15 cellular contexts compared by ENCODE assay signal in genomic region chr10:11208243-11208642, GRCh38.
DNase-seq lines count a peak whose midpoint lies in the region; ATAC-seq and TF ChIP-seq lines count a peak whose summit lies in the region.
"Had no signal": no experiment of that assay in that cellular context is flagged by ENCODE, and none has a peak within 500 bp of the region (broad histone marks: within the 10 kb centered on the region; RNA-seq: fewer than 3 reads in every experiment).

No MANE protein-coding gene starts in this region.

- ATAC-seq in T-cell (replicated peaks in 1 of 4) = no peak
- no peak for ATAC-seq in central memory CD8-positive, alpha-beta T cell (replicated peaks; ENCODE audit: extremely low read depth, poor library complexity, severe bottlenecking)
- no peak for ATAC-seq in stimulated activated naive CD8-positive, alpha-beta T cell treated with anti-CD3 and anti-CD28 coated beads, Interleukin-15, amount 100 ng/mL, for 72 hours

- POLR2A ChIA-PET in T-cell (lab: Charles Lee) = interaction anchor here in 1 of 2 donors (1.1 kb wide), 1 partner anchor 29 kb away, joined by 3 read pairs; no protein-coding TSS in a partner anchor

- no peaks in the 10 kb centered on the region for H3K9me3 Mint-ChIP-seq in activated naive CD4-positive, alpha-beta T cell treated with anti-CD3 and anti-CD28 coated beads, Interleukin-2, amount 50 U/mL, for 24 hours
- no peaks in the 10 kb centered on the region for H3K9me3 Mint-ChIP-seq in T-cell
- no peaks in the 10 kb centered on the region for H3K9me3 Mint-ChIP-seq in central memory CD8-positive, alpha-beta T cell
- H3K9me3 Mint-ChIP-seq in stimulated activated naive CD8-positive, alpha-beta T cell treated with anti-CD3 and anti-CD28 coated beads, Interleukin-15, amount 100 ng/mL, for 72 hours = no peaks in the 10 kb centered on the region
- H3K9me3 Mint-ChIP-seq in osteocyte (ENCODE audit: unreplicated experiment) = no peaks in the 10 kb centered on the region

- H3K4me1 Mint-ChIP-seq in activated naive CD4-positive, alpha-beta T cell treated with anti-CD3 and anti-CD28 coated beads, Interleukin-2, amount 50 U/mL, for 24 hours = peaks cover 99% of the 10 kb centered on the region
- peaks cover 100% of the 10 kb centered on the region in 3 donors for H3K4me1 Mint-ChIP-seq in T-cell
- H3K4me1 Mint-ChIP-seq in central memory CD8-positive, alpha-beta T cell = peaks cover 97% of the 10 kb centered on the region
- peaks cover 99% of the 10 kb centered on the region for H3K4me1 Mint-ChIP-seq in stimulated activated naive CD8-positive, alpha-beta T cell treated with anti-CD3 and anti-CD28 coated beads, Interleukin-15, amount 100 ng/mL, for 72 hours
- H3K4me1 Mint-ChIP-seq in osteocyte (ENCODE audit: unreplicated experiment) = peaks cover 23% of the 10 kb centered on the region

- DNase-seq in activated naive CD4-positive, alpha-beta T cell (lab: John Stamatoyannopoulos, UW) = no peak
- DNase-seq in T-cell = no peak
- no peak for DNase-seq in central memory CD8-positive, alpha-beta T cell (ENCODE audit: low spot score in 2 of 2)
- no peak for DNase-seq in stimulated activated naive CD8-positive, alpha-beta T cell treated with anti-CD3 and anti-CD28 coated beads, Interleukin-15, amount 100 ng/mL, for 72 hours
- no peak for DNase-seq in hippocampal formation (lab: John Stamatoyannopoulos, UW)
- DNase-seq in osteocyte (ENCODE audit: extremely low spot score, unreplicated experiment) = no peak
- DNase-seq in DMS153 (lab: John Stamatoyannopoulos, UW) = no peak
- DNase-seq: activated CD4-positive, alpha-beta T cell treated with anti-CD3 and anti-CD28 coated beads, Interleukin-2, amount 50 U/mL, for 4 hours; DMS53; GM23248; left ventricle myocardium inferior; NCI-H187; NCI-H446 treated with DMSO at 0.1 percent for 48 hours; SHP77 had no signal

- peak overlapping the region; percentile 98 for H3K27ac Mint-ChIP-seq in activated naive CD4-positive, alpha-beta T cell treated with anti-CD3 and anti-CD28 coated beads, Interleukin-2, amount 50 U/mL, for 24 hours
- H3K27ac Mint-ChIP-seq in T-cell = peak overlapping the region; percentile 77 to 82
- peak overlapping the region; percentile 90 for H3K27ac Mint-ChIP-seq in central memory CD8-positive, alpha-beta T cell (ENCODE audit: low read depth)
- H3K27ac Mint-ChIP-seq in stimulated activated naive CD8-positive, alpha-beta T cell treated with anti-CD3 and anti-CD28 coated beads, Interleukin-15, amount 100 ng/mL, for 72 hours = peak overlapping the region; percentile 35 to 95
- no peak overlapping the region for H3K27ac Mint-ChIP-seq in osteocyte (ENCODE audit: unreplicated experiment)

- no peaks in the 10 kb centered on the region for H3K27me3 Mint-ChIP-seq in activated naive CD4-positive, alpha-beta T cell treated with anti-CD3 and anti-CD28 coated beads, Interleukin-2, amount 50 U/mL, for 24 hours
- H3K27me3 Mint-ChIP-seq in T-cell (no peaks in the 10 kb centered on the region), osteocyte (ENCODE audit: unreplicated experiment) (no peaks in the 10 kb centered on the region)
- H3K27me3 Mint-ChIP-seq in central memory CD8-positive, alpha-beta T cell = no peaks in the 10 kb centered on the region
- no peaks in the 10 kb centered on the region for H3K27me3 Mint-ChIP-seq in stimulated activated naive CD8-positive, alpha-beta T cell treated with anti-CD3 and anti-CD28 coated beads, Interleukin-15, amount 100 ng/mL, for 72 hours

- H3K36me3 Mint-ChIP-seq in activated naive CD4-positive, alpha-beta T cell treated with anti-CD3 and anti-CD28 coated beads, Interleukin-2, amount 50 U/mL, for 24 hours = peaks cover 25% of the 10 kb centered on the region
- peaks cover 60% of the 10 kb centered on the region for H3K36me3 Mint-ChIP-seq in T-cell
- H3K36me3 Mint-ChIP-seq in central memory CD8-positive, alpha-beta T cell (ENCODE audit: insufficient read depth) = peaks cover 77% of the 10 kb centered on the region
- H3K36me3 Mint-ChIP-seq in osteocyte (ENCODE audit: unreplicated experiment) = no peaks in the 10 kb centered on the region

- TF ChIP-seq CTCF in osteocyte (IDR thresholded peaks at IDR 0.05) = no peak

- CTCF ChIA-PET in T-cell (lab: Charles Lee) = interaction anchor here in 1 of 2 donors (1.1 to 2.3 kb wide), 3 partner anchors 19 to 62 kb away, joined by 3 to 12 read pairs (median 6); no protein-coding TSS in a partner anchor

- peak overlapping the region; percentile 88 for H3K4me3 Mint-ChIP-seq in activated naive CD4-positive, alpha-beta T cell treated with anti-CD3 and anti-CD28 coated beads, Interleukin-2, amount 50 U/mL, for 24 hours
- H3K4me3 Mint-ChIP-seq in T-cell (peak overlapping the region; percentile 70 to 76 (median 75)), osteocyte (ENCODE audit: unreplicated experiment) (no peak overlapping the region)
- H3K4me3 Mint-ChIP-seq in central memory CD8-positive, alpha-beta T cell = peak overlapping the region; percentile 69
- peak overlapping the region; percentile 51 to 81 for H3K4me3 Mint-ChIP-seq in stimulated activated naive CD8-positive, alpha-beta T cell treated with anti-CD3 and anti-CD28 coated beads, Interleukin-15, amount 100 ng/mL, for 72 hours
